ENCODE assay signal across 2 cellular contexts in the genomic region with DNA sequence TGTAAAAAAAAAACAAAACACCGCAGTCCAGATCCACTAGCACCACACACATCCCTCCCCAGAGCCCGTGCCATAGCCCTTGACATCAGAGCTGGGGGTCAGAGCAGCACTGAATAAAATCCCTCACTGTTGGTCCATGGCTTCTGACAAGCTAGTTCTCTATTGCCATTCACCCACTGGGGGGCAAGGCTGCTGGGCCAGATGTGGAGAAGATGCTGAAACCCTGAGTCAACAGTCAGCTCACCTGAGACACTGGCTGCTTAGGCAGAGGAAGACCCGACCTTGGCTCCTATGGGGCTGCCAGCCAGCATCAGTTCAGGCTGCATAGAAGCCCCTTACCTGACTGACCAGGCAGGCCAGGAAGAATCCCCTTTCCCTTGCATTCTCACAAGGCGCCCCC.
A peak's percentile ranks its signal among the peaks of the same experiment; 100 is the strongest.
TF ChIP-seq lines count a peak whose summit lies in the region.

No MANE protein-coding gene starts in this region.

TF ChIP-seq in HEK293, 187 proteins besides CTCF, POLR2A, EP300 and RAD21:
- TF ChIP-seq, protein P1, sequence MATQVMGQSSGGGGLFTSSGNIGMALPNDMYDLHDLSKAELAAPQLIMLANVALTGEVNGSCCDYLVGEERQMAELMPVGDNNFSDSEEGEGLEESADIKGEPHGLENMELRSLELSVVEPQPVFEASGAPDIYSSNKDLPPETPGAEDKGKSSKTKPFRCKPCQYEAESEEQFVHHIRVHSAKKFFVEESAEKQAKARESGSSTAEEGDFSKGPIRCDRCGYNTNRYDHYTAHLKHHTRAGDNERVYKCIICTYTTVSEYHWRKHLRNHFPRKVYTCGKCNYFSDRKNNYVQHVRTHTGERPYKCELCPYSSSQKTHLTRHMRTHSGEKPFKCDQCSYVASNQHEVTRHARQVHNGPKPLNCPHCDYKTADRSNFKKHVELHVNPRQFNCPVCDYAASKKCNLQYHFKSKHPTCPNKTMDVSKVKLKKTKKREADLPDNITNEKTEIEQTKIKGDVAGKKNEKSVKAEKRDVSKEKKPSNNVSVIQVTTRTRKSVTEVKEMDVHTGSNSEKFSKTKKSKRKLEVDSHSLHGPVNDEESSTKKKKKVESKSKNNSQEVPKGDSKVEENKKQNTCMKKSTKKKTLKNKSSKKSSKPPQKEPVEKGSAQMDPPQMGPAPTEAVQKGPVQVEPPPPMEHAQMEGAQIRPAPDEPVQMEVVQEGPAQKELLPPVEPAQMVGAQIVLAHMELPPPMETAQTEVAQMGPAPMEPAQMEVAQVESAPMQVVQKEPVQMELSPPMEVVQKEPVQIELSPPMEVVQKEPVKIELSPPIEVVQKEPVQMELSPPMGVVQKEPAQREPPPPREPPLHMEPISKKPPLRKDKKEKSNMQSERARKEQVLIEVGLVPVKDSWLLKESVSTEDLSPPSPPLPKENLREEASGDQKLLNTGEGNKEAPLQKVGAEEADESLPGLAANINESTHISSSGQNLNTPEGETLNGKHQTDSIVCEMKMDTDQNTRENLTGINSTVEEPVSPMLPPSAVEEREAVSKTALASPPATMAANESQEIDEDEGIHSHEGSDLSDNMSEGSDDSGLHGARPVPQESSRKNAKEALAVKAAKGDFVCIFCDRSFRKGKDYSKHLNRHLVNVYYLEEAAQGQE (tag by site-specific recombination; IDR thresholded peaks at IDR 0.05), result no peak
- peak; percentile 15; the same call in 1 of the 2 replicates for TF ChIP-seq GLIS1 (tag by site-specific recombination; IDR thresholded peaks at IDR 0.05)

TF ChIP-seq in IMR-90, 13 proteins besides CTCF, POLR2A, EP300 and RAD21 (continued from another document):
- TF ChIP-seq, protein P2, sequence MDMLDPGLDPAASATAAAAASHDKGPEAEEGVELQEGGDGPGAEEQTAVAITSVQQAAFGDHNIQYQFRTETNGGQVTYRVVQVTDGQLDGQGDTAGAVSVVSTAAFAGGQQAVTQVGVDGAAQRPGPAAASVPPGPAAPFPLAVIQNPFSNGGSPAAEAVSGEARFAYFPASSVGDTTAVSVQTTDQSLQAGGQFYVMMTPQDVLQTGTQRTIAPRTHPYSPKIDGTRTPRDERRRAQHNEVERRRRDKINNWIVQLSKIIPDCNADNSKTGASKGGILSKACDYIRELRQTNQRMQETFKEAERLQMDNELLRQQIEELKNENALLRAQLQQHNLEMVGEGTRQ (IDR thresholded peaks at IDR 0.05; ENCODE audit: low read depth, low read length), result no peak
- TF ChIP-seq, protein P3, sequence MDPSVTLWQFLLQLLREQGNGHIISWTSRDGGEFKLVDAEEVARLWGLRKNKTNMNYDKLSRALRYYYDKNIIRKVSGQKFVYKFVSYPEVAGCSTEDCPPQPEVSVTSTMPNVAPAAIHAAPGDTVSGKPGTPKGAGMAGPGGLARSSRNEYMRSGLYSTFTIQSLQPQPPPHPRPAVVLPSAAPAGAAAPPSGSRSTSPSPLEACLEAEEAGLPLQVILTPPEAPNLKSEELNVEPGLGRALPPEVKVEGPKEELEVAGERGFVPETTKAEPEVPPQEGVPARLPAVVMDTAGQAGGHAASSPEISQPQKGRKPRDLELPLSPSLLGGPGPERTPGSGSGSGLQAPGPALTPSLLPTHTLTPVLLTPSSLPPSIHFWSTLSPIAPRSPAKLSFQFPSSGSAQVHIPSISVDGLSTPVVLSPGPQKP (IDR thresholded peaks at IDR 0.05; ENCODE audit: borderline replicate concordance, low read depth, low read length), result no peak
- TF ChIP-seq RFX5 (IDR thresholded peaks at IDR 0.05; ENCODE audit: low read depth, low read length), result no peak
- TF ChIP-seq CEBPB (IDR thresholded peaks at IDR 0.05; ENCODE audit: low read depth, low read length), result no peak
- no peak for TF ChIP-seq BHLHE40 (IDR thresholded peaks at IDR 0.05; ENCODE audit: low read depth, low read length)
- TF ChIP-seq NFE2L2 (IDR thresholded peaks at IDR 0.05; ENCODE audit: low read depth, low read length), result no peak
- TF ChIP-seq MXI1 (IDR thresholded peaks at IDR 0.05; ENCODE audit: borderline replicate concordance, low read depth, low read length), result no peak
- no peak for TF ChIP-seq RCOR1 (IDR thresholded peaks at IDR 0.05; ENCODE audit: insufficient replicate concordance, low read length)
- no peak for TF ChIP-seq FOS (IDR thresholded peaks at IDR 0.05; ENCODE audit: low read depth, low read length)
- TF ChIP-seq MAFK (IDR thresholded peaks at IDR 0.05; ENCODE audit: low read depth, low read length), result no peak
- no peak for TF ChIP-seq SMC3 (IDR thresholded peaks at IDR 0.05; ENCODE audit: low read depth, low read length)
